22 cellular contexts compared by ENCODE assay signal in the genomic region with DNA sequence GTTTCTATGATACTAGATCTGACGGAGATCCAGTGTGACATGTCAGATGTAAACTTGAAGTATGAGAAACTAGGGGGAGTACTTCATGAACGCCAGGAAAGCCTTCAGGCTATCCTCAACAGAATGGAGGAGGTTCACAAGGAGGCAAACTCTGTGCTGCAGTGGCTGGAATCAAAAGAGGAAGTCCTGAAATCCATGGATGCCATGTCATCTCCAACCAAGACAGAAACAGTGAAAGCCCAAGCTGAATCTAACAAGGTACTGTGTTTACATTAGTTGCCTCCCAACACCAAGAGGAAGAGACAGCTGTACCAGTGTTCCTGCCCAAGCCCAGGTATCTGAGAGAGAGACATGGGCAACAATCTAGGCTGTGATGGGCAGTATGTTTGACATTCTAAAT.
"Had no signal": no experiment of that assay in that cellular context is flagged by ENCODE, and none has a peak within 500 bp of the region (broad histone marks: within the 10 kb centered on the region; RNA-seq: fewer than 3 reads in every experiment).

No MANE protein-coding gene starts in this region.

- H3K27ac Mint-ChIP-seq: activated naive CD8-positive, alpha-beta T cell treated with anti-CD3 and anti-CD28 coated beads, Interleukin-2, amount 10 ng/mL, durations not matched to agents 7 days and 5 days; nephron; stimulated activated naive B cell treated with anti-CD40 and anti-IgM and Interleukin-4, amounts not matched to agents 10 μg/mL and 1 μg/mL and 100 μg/mL, for 72 hours had no signal

- H3K9me3 ChIP-seq: left ventricle myocardium inferior, spleen, thyroid gland had no signal

- H3K27me3 ChIP-seq: dorsolateral prefrontal cortex, spleen, thyroid gland had no signal

- DNase-seq: activated CD4-positive, alpha-beta T cell treated with anti-CD3 and anti-CD28 coated beads, Interleukin-2, amount 50 U/mL, for 1 hour; activated CD8-positive, alpha-beta memory T cell treated with anti-CD3 and anti-CD28 coated beads for 24 hours; activated CD8-positive, alpha-beta memory T cell treated with anti-CD3 and anti-CD28 coated beads, Interleukin-2, amount 50 U/mL, for 48 hours; activated naive CD4-positive, alpha-beta T cell; activated naive CD8-positive, alpha-beta T cell treated with anti-CD3 and anti-CD28 coated beads, Interleukin-2, amount 10 ng/mL, durations not matched to agents 7 days and 5 days; amygdala; caudate nucleus; dorsolateral prefrontal cortex; head of caudate nucleus; left ventricle myocardium inferior; nucleus accumbens; spleen; stimulated activated CD4-positive, alpha-beta T cell treated with anti-CD3 and anti-CD28 coated beads, Interleukin-4, amount 100 ng/mL, for 4 hours; stimulated activated naive B cell treated with anti-CD40 and anti-IgM and Interleukin-4, amounts not matched to agents 10 μg/mL and 1 μg/mL and 100 μg/mL, for 72 hours; T-helper 1 cell; T1000; thyroid gland had no signal

- H3K4me3 ChIP-seq: dorsolateral prefrontal cortex, left ventricle myocardium inferior, spleen, thyroid gland had no signal

- H3K4me1 ChIP-seq: thyroid gland had no signal

- H3K9me3 Mint-ChIP-seq: activated naive CD8-positive, alpha-beta T cell treated with anti-CD3 and anti-CD28 coated beads, Interleukin-2, amount 10 ng/mL, durations not matched to agents 7 days and 5 days; brain; nephron; stimulated activated naive B cell treated with anti-CD40 and anti-IgM and Interleukin-4, amounts not matched to agents 10 μg/mL and 1 μg/mL and 100 μg/mL, for 72 hours had no signal

- H3K27me3 Mint-ChIP-seq: activated naive CD8-positive, alpha-beta T cell treated with anti-CD3 and anti-CD28 coated beads, Interleukin-2, amount 10 ng/mL, durations not matched to agents 7 days and 5 days; brain; stimulated activated naive B cell treated with anti-CD40 and anti-IgM and Interleukin-4, amounts not matched to agents 10 μg/mL and 1 μg/mL and 100 μg/mL, for 72 hours had no signal

- ATAC-seq: activated CD4-positive, CD25-positive, alpha-beta regulatory T cell treated with anti-CD3 and anti-CD28 coated beads, Interleukin-2, amount 50 U/mL, for 24 hours; stimulated activated naive B cell treated with anti-CD40 and anti-IgM and Interleukin-4, amounts not matched to agents 10 μg/mL and 1 μg/mL and 100 μg/mL, for 72 hours had no signal

- H3K27ac ChIP-seq: left ventricle myocardium inferior, spleen, thyroid gland had no signal

- FAIRE-seq: frontal cortex, urothelium cell line had no signal

- H3K4me1 Mint-ChIP-seq: activated naive CD8-positive, alpha-beta T cell treated with anti-CD3 and anti-CD28 coated beads, Interleukin-2, amount 10 ng/mL, durations not matched to agents 7 days and 5 days; brain; nephron; stimulated activated naive B cell treated with anti-CD40 and anti-IgM and Interleukin-4, amounts not matched to agents 10 μg/mL and 1 μg/mL and 100 μg/mL, for 72 hours had no signal

- H3K4me3 Mint-ChIP-seq: activated naive CD8-positive, alpha-beta T cell treated with anti-CD3 and anti-CD28 coated beads, Interleukin-2, amount 10 ng/mL, durations not matched to agents 7 days and 5 days; brain; nephron; stimulated activated naive B cell treated with anti-CD40 and anti-IgM and Interleukin-4, amounts not matched to agents 10 μg/mL and 1 μg/mL and 100 μg/mL, for 72 hours had no signal
